In genomic region chr11:111540921-111541208, GRCh38 we compare ENCODE assay signal across 10 cellular contexts. TPM values are rescaled to one million over a fixed set of nuclear protein-coding genes. Genes with fewer than 3 reads are reported as not detected.
DNase-seq lines count a peak whose midpoint lies in the region; ATAC-seq and TF ChIP-seq lines count a peak whose summit lies in the region.
"Had no signal": no experiment of that assay in that cellular context is flagged by ENCODE, and none has a peak within 500 bp of the region (broad histone marks: within the 10 kb centered on the region; RNA-seq: fewer than 3 reads in every experiment).

No MANE protein-coding gene starts in this region.

- peak overlapping the region; percentile 37 for H3K4me3 Mint-ChIP-seq in neural crest cell

- POLR2A ChIA-PET in Panc1 (lab: Charles Lee) = no interaction called here

- no peak overlapping the region for H3K27ac ChIP-seq in Panc1 (ENCODE audit: low read length)

- H3K27me3 ChIP-seq in BE2C (peaks cover 35% of the 10 kb centered on the region), Panc1 (ENCODE audit: control insufficient read depth, insufficient read depth, low read length) (peaks cover 23% of the 10 kb centered on the region)

- H3K9me3 Mint-ChIP-seq in neural crest cell = no peaks in the 10 kb centered on the region

- peak overlapping the region; percentile 47 for H3K4me3 ChIP-seq in BE2C (ENCODE audit: low read depth, low read length)
- H3K4me3 ChIP-seq in Panc1 (ENCODE audit: low read depth in 2 of 2, low read length in 2 of 2) = peak overlapping the region; percentile 38 to 58
- H3K4me3 ChIP-seq in fibroblast of pulmonary artery (replicated peaks; ENCODE audit: low read depth, low read length) = peak overlapping the region; percentile 62

- TF ChIP-seq CTCF in BE2C (IDR thresholded peaks at IDR 0.05; ENCODE audit: low read depth, low read length) = no peak
- TF ChIP-seq CTCF in Panc1 (IDR thresholded peaks at IDR 0.05) = no peak
- no peak for TF ChIP-seq CTCF in fibroblast of pulmonary artery (IDR thresholded peaks at IDR 0.05; ENCODE audit: low read length, missing control alignments)
- TF ChIP-seq CTCF in neural crest cell (conservative IDR thresholded peaks at IDR 0.05) = no peak

- H3K9me3 ChIP-seq in BE2C = no peaks in the 10 kb centered on the region; the same call in 1 of the 2 replicates
- H3K9me3 ChIP-seq in Panc1 (ENCODE audit: control insufficient read depth, insufficient read depth, low read depth, low read length) = no peaks in the 10 kb centered on the region

- BruUV-seq in Panc1 (replicated peaks; lab: Mats Ljungman, UMichigan) = no TSS peak

- intact Hi-C loops in Panc1 (cut with micrococcal nuclease; ENCODE audit: unreplicated experiment) = no loop called here
- intact Hi-C loops in head of caudate nucleus (cut with DNase I) = loop anchor here (10.0 kb wide), 1 partner anchor 86 kb away; no protein-coding TSS in a partner anchor

- DNase-seq in BE2C (no peak), Panc1 (ENCODE audit: low read depth, low spot score) (no peak), fibroblast of pulmonary artery (ENCODE audit: low read depth) (no peak), neural crest cell (ENCODE audit: low read depth, low spot score) (no peak), head of caudate nucleus (no peak), NCI-H1048 (lab: John Stamatoyannopoulos, UW) (no peak)
- no peak for DNase-seq in NK-92 treated with Interleukin-12 subunit alpha and Interleukin-12 subunit beta, amount 100 ng/mL, for 24 hours (lab: John Stamatoyannopoulos, UW)
- DNase-seq: cortex of kidney; stimulated activated naive CD4-positive, alpha-beta T cell treated with Interleukin-2 at 50 U/mL for 16 hours had no signal

- H3K36me3 Mint-ChIP-seq in neural crest cell (ENCODE audit: low read depth) = no peaks in the 10 kb centered on the region

- CTCF ChIA-PET in Panc1 (lab: Charles Lee) = no interaction called here

- in situ Hi-C loops in Panc1 (cut with HindIII; ENCODE audit: low pct_unique_long_range_greater_than_20kb, low sequenced_read_pairs) = no loop called here

- ATAC-seq in Panc1 = peak; percentile 67
- ATAC-seq in GM18517 (IDR thresholded peaks at IDR 0.05; ENCODE audit: unreplicated experiment) = no peak

- H3K27ac Mint-ChIP-seq in neural crest cell (ENCODE audit: unreplicated experiment) = no peak overlapping the region

- peaks cover 18% of the 10 kb centered on the region for H3K4me1 Mint-ChIP-seq in neural crest cell

- H3K36me3 ChIP-seq in BE2C (no peaks in the 10 kb centered on the region), Panc1 (ENCODE audit: control insufficient read depth, insufficient read depth, low read length) (no peaks in the 10 kb centered on the region)

- H3K4me1 ChIP-seq in BE2C (no peaks in the 10 kb centered on the region), Panc1 (ENCODE audit: control insufficient read depth, insufficient read depth, low read length) (peaks cover 7% of the 10 kb centered on the region; the same call in 1 of the 2 replicates)

- peaks cover 72% of the 10 kb centered on the region for H3K27me3 Mint-ChIP-seq in neural crest cell (ENCODE audit: low read depth)

RNA-seq across cellular contexts. Expression of gene LAYN, which starts 0.3 kb away (rescaled TPM):
- 0.65 TPM for polyA plus RNA-seq in BE2C (2012; ENCODE audit: insufficient read depth, insufficient read length, low read depth)
- 3.6 TPM for total RNA-seq in Panc1 (2021; ENCODE audit: unreplicated experiment)
- polyA plus RNA-seq in Panc1 (2012; ENCODE audit: insufficient read length) = 3.7 TPM
- 3.8 and 4.4 TPM in 2 replicates for total RNA-seq in neural crest cell

RNA-seq across cellular contexts. Expression of gene HOATZ, which starts 26.3 kb away (rescaled TPM):
- polyA plus RNA-seq in BE2C (2012; ENCODE audit: insufficient read depth, insufficient read length, low read depth) = not detected
- total RNA-seq in Panc1 (2021; ENCODE audit: unreplicated experiment) (not detected), neural crest cell (not detected in 2 replicates)
- not detected for polyA plus RNA-seq in Panc1 (2012; ENCODE audit: insufficient read length)

RNA-seq across cellular contexts. Expression of gene BTG4, which starts 28.7 kb away (rescaled TPM):
- polyA plus RNA-seq in BE2C (2012; ENCODE audit: insufficient read depth, insufficient read length, low read depth) = not detected
- total RNA-seq in Panc1 (2021; ENCODE audit: unreplicated experiment) (not detected), neural crest cell (not detected in 2 replicates)
- polyA plus RNA-seq in Panc1 (2012; ENCODE audit: insufficient read length) = not detected
